Comparison of ENCODE assay signal across 11 cellular contexts in the genomic region with DNA sequence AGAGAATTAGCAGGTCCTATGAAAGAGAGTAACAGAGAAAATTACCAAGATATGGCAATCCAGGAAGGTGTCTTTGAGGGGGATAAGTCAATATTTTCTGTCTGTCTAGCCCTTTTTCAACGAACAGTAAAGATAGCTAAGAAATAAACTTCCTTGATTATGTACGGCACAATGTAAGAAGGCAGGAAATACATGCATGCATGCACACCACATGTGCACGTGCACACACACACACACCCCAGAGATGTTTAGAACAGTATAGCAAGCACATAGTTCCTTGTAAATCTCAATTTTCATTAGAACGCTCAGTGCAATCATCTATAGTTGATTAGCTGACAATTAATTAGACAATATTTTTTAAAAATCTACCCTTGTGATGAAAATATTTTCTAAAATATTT.
"Had no signal": no experiment of that assay in that cellular context is flagged by ENCODE, and none has a peak within 500 bp of the region (broad histone marks: within the 10 kb centered on the region; RNA-seq: fewer than 3 reads in every experiment).

No MANE protein-coding gene starts in this region.

- H3K9me3 ChIP-seq: HAP-1 had no signal

- H3K4me3 ChIP-seq: GM23248, HAP-1, K562 had no signal

- DNase-seq: GM23248, GOT3, H7, HFFc6, KG1 had no signal

- H3K4me1 Mint-ChIP-seq: IgD-negative memory B cell had no signal

- H3K4me1 ChIP-seq: HAP-1 had no signal

- H3K4me3 Mint-ChIP-seq: HFFc6, IgD-negative memory B cell had no signal

- ATAC-seq: HCT116, HepG2, K562 had no signal

- H3K36me3 ChIP-seq: HAP-1 had no signal

- H3K36me3 Mint-ChIP-seq: IgD-negative memory B cell had no signal

- H3K27ac Mint-ChIP-seq: HFFc6, IgD-negative memory B cell had no signal

- H3K27ac ChIP-seq: GM23248, HL-60 had no signal

- H3K9ac ChIP-seq: GM23248 had no signal

- H3K9me3 Mint-ChIP-seq: IgD-negative memory B cell had no signal
